ENCODE assay signal across 19 cellular contexts in the genomic region with DNA sequence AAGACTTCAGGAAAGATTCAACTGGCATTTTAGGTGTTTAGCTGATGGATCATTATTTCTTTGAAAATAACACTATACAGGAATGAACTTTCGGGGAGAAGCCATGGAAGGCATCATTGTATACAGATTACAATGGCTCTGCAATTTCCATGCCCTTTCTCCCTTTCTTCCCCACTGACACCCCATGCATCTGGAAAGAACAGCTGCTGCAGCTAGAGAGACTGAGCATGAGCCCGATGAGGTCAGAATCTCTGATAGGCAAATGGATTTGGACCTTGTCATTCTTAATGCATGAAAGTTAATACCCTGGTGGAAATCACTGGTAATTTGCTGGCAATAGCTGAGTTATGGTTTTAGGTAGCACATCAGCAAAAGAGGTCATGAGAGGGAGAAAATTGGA.
"Had no signal": no experiment of that assay in that cellular context is flagged by ENCODE, and none has a peak within 500 bp of the region (broad histone marks: within the 10 kb centered on the region; RNA-seq: fewer than 3 reads in every experiment).

No MANE protein-coding gene starts in this region.

- ATAC-seq: effector memory CD8-positive, alpha-beta T cell; esophagus mucosa had no signal

- H3K9me3 ChIP-seq: breast epithelium had no signal

- H3K36me3 ChIP-seq: breast epithelium, left ventricle myocardium inferior, spleen, tibial artery had no signal

- DNase-seq: activated CD4-positive, alpha-beta T cell treated with anti-CD3 and anti-CD28 coated beads for 1 hour; activated naive CD4-positive, alpha-beta T cell; activated naive CD8-positive, alpha-beta T cell treated with anti-CD3 and anti-CD28 coated beads for 36 hours; activated T-cell treated with anti-CD3 and anti-CD28 coated beads, Interleukin-2, amount 50 U/mL, for 24 hours; effector memory CD8-positive, alpha-beta T cell; foreskin melanocyte; glutamatergic neuron; kidney glomerular epithelial cell; left ventricle myocardium inferior; spleen; stimulated activated CD4-positive, alpha-beta T cell treated with anti-CD3 and anti-CD28 coated beads, Interleukin-4, amount 100 ng/mL, for 1 hour; stimulated activated naive CD4-positive, alpha-beta T cell; T-helper 9 cell; tibial artery had no signal

- H3K4me3 ChIP-seq: breast epithelium, left ventricle myocardium inferior, spleen, tibial artery had no signal

- FAIRE-seq: colon, endothelial cell of umbilical vein, urothelium cell line had no signal

- H3K4me1 ChIP-seq: breast epithelium, left ventricle myocardium inferior, spleen, tibial artery had no signal
